In the genomic region with DNA sequence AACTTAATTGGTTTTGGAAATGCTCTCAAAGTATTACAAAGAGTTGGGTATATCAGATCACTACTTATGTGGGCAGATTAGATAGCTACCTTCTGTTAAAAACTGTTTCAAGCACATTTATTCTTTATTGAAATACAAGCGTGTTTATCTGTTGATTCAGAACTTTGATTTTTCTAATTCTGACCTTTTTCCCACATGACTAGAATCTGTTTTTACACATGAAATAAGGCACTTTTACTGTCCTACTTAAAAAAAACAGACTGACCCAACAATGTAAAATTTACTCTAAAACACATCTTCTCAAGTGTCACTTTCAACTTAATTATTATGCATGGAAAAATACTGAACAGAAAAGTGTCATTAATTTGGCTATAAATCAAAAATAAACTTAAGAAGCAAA, we compare ENCODE assay signal across 22 cellular contexts. TPM values are rescaled to one million over a fixed set of nuclear protein-coding genes. Genes with fewer than 3 reads are reported as not detected.
DNase-seq lines count a peak whose midpoint lies in the region; FAIRE-seq and TF ChIP-seq lines count a peak whose summit lies in the region.
"Had no signal": no experiment of that assay in that cellular context is flagged by ENCODE, and none has a peak within 500 bp of the region (broad histone marks: within the 10 kb centered on the region; RNA-seq: fewer than 3 reads in every experiment).

No MANE protein-coding gene starts in this region.

- H3K36me3 Mint-ChIP-seq in astrocyte (ENCODE audit: low read depth, unreplicated experiment) (peaks cover 2% of the 10 kb centered on the region), type B pancreatic cell (no peaks in the 10 kb centered on the region)
- H3K36me3 Mint-ChIP-seq: CD4-positive, CD25-positive, alpha-beta regulatory T cell had no signal

- no peak overlapping the region for H2AFZ ChIP-seq in OCI-LY1 (ENCODE audit: low read length)
- H2AFZ ChIP-seq in astrocyte (ENCODE audit: low read depth, low read length) = no peak overlapping the region

- no peak overlapping the region for H3K4me3 ChIP-seq in OCI-LY1 (ENCODE audit: low read depth, low read length, poor library complexity, severe bottlenecking)
- no peak overlapping the region for H3K4me3 ChIP-seq in astrocyte (ENCODE audit: insufficient read depth, low read depth, low read length)
- H3K4me3 ChIP-seq in iPS-20b (ENCODE audit: low read length) = peak overlapping the region; percentile 71
- no peak overlapping the region for H3K4me3 ChIP-seq in breast epithelium
- H3K4me3 ChIP-seq: Peyer's patch had no signal

- intact Hi-C loops in breast epithelium (cut with DNase I; ENCODE audit: low total_unique reads) = no loop called here

- H4K20me1 ChIP-seq in OCI-LY1 (ENCODE audit: insufficient read depth, low read length) = no peaks in the 10 kb centered on the region
- peaks cover 22% of the 10 kb centered on the region for H4K20me1 ChIP-seq in astrocyte (ENCODE audit: insufficient read depth, low read length)

- H3K4me2 ChIP-seq in OCI-LY1 (ENCODE audit: low read length) (peak overlapping the region; percentile 34; the same call in 1 of the 2 replicates), astrocyte (ENCODE audit: low read length) (no peak overlapping the region)

- no peak overlapping the region for H3K9ac ChIP-seq in OCI-LY1 (ENCODE audit: low read length)
- no peak overlapping the region for H3K9ac ChIP-seq in astrocyte (ENCODE audit: low read length)
- H3K9ac ChIP-seq in iPS-20b (ENCODE audit: low read depth, low read length) = peak overlapping the region; percentile 68; the same call in 1 of the 2 replicates

- H3K27ac Mint-ChIP-seq in astrocyte (ENCODE audit: unreplicated experiment) (no peak overlapping the region), type B pancreatic cell (no peak overlapping the region)
- H3K27ac Mint-ChIP-seq: CD4-positive, CD25-positive, alpha-beta regulatory T cell; HFFc6 had no signal

- FAIRE-seq in H54 (lab: Jason Lieb, UNC) (peak; percentile 95), astrocyte (lab: Jason Lieb, UNC) (no peak)
- FAIRE-seq: GM12891, HepG2 had no signal

- peaks cover 35% of the 10 kb centered on the region for H3K4me1 Mint-ChIP-seq in astrocyte (ENCODE audit: low read depth, unreplicated experiment)
- peaks cover 15% of the 10 kb centered on the region for H3K4me1 Mint-ChIP-seq in type B pancreatic cell (ENCODE audit: unreplicated experiment)

- no peaks in the 10 kb centered on the region for H3K27me3 ChIP-seq in OCI-LY1 (ENCODE audit: insufficient read depth, low read length)
- H3K27me3 ChIP-seq in astrocyte (ENCODE audit: insufficient read depth, low read length) = peaks cover 49% of the 10 kb centered on the region
- H3K27me3 ChIP-seq in iPS-20b (ENCODE audit: insufficient read depth, low read length) = peaks cover 22% of the 10 kb centered on the region
- peaks cover 0 to 14% of the 10 kb centered on the region in 2 donors for H3K27me3 ChIP-seq in breast epithelium
- H3K27me3 ChIP-seq: Peyer's patch had no signal

- H3K9me3 Mint-ChIP-seq in astrocyte (ENCODE audit: unreplicated experiment) (no peaks in the 10 kb centered on the region), type B pancreatic cell (no peaks in the 10 kb centered on the region)
- H3K9me3 Mint-ChIP-seq: HFFc6 had no signal

- H3K79me2 ChIP-seq in OCI-LY1 (ENCODE audit: insufficient read depth, low read length) = peaks cover 4% of the 10 kb centered on the region; the same call in 1 of the 2 replicates
- H3K79me2 ChIP-seq in astrocyte (ENCODE audit: insufficient read depth, low read length) = no peaks in the 10 kb centered on the region

- TF ChIP-seq CTCF in OCI-LY1 (IDR thresholded peaks at IDR 0.05; ENCODE audit: low read length) = no peak
- no peak for TF ChIP-seq CTCF in astrocyte (IDR thresholded peaks at IDR 0.05; ENCODE audit: insufficient read depth, low read depth, low read length)
- no peak for TF ChIP-seq CTCF in breast epithelium (IDR thresholded peaks at IDR 0.05)
- TF ChIP-seq CTCF in type B pancreatic cell (conservative IDR thresholded peaks at IDR 0.05) = no peak

- H3F3A ChIP-seq in OCI-LY1 (ENCODE audit: insufficient read depth, low read length) = no peaks in the 10 kb centered on the region; the same call in 1 of the 2 replicates

- H3K4me3 Mint-ChIP-seq in astrocyte (ENCODE audit: unreplicated experiment) = peak overlapping the region; percentile 67
- no peak overlapping the region for H3K4me3 Mint-ChIP-seq in type B pancreatic cell
- H3K4me3 Mint-ChIP-seq: CD4-positive, CD25-positive, alpha-beta regulatory T cell; HFFc6 had no signal

- H3K27me3 Mint-ChIP-seq in astrocyte (ENCODE audit: low read depth, unreplicated experiment) (no peaks in the 10 kb centered on the region), type B pancreatic cell (peaks cover 47% of the 10 kb centered on the region)

- TF ChIP-seq POLR2A in H54 (IDR thresholded peaks at IDR 0.05; ENCODE audit: low read depth, low read length) (no peak), breast epithelium (IDR thresholded peaks at IDR 0.05) (no peak)

- peaks cover 68% of the 10 kb centered on the region for H3K4me1 ChIP-seq in OCI-LY1 (ENCODE audit: insufficient read depth, low read length, severe bottlenecking)
- H3K4me1 ChIP-seq in astrocyte (ENCODE audit: insufficient read depth, low read length) = peaks cover 11% of the 10 kb centered on the region
- H3K4me1 ChIP-seq in iPS-20b (ENCODE audit: insufficient read depth, low read length) = peaks cover 71% of the 10 kb centered on the region; the same call in 1 of the 2 replicates
- H3K4me1 ChIP-seq in breast epithelium = no peaks in the 10 kb centered on the region

- no peaks in the 10 kb centered on the region for H3K9me2 ChIP-seq in OCI-LY1 (ENCODE audit: low read depth, low read length)

- H3K9me3 ChIP-seq in OCI-LY1 (ENCODE audit: low read length) (no peaks in the 10 kb centered on the region), astrocyte (ENCODE audit: insufficient read depth, low read depth, low read length) (no peaks in the 10 kb centered on the region), iPS-20b (ENCODE audit: insufficient read depth, low read depth, low read length) (no peaks in the 10 kb centered on the region), breast epithelium (no peaks in the 10 kb centered on the region)
- H3K9me3 ChIP-seq: Peyer's patch had no signal

- no peak for DNase-seq in H54 (ENCODE audit: insufficient read length, low spot score)
- DNase-seq in astrocyte (ENCODE audit: low read depth) = no peak
- DNase-seq in breast epithelium (ENCODE audit: low spot score in 2 of 2) = no peak
- no peak for DNase-seq in SW 1271 (lab: John Stamatoyannopoulos, UW)
- DNase-seq in NCI-H2171 (lab: John Stamatoyannopoulos, UW) = no peak
- no peak for DNase-seq in type B pancreatic cell (ENCODE audit: extremely low spot score, unreplicated experiment)
- DNase-seq: CD4-positive, CD25-positive, alpha-beta regulatory T cell; DMS53; H7; HFFc6; NCI-H1092 treated with DMSO at 0.1 percent for 48 hours; NCI-H1436; NCI-H187; NCI-H2081 treated with DMSO at 0.1 percent for 48 hours; NCI-H345; NCI-H748 treated with DMSO at 0.1 percent for 48 hours; Peyer's patch; SHP77 treated with DMSO at 0.1 percent for 48 hours had no signal

- H3K27ac ChIP-seq in OCI-LY1 (ENCODE audit: low read depth, low read length, poor library complexity, severe bottlenecking) (no peak overlapping the region), astrocyte (ENCODE audit: low read depth, low read length) (no peak overlapping the region), iPS-20b (ENCODE audit: low read length) (no peak overlapping the region), breast epithelium (no peak overlapping the region)
- H3K27ac ChIP-seq: Peyer's patch had no signal

- H3K36me3 ChIP-seq in OCI-LY1 (ENCODE audit: insufficient read depth, low read length) = no peaks in the 10 kb centered on the region
- no peaks in the 10 kb centered on the region for H3K36me3 ChIP-seq in astrocyte (ENCODE audit: insufficient read depth, low read length)
- H3K36me3 ChIP-seq in iPS-20b (ENCODE audit: insufficient read depth, low read depth, low read length) = no peaks in the 10 kb centered on the region
- no peaks in the 10 kb centered on the region for H3K36me3 ChIP-seq in breast epithelium
- H3K36me3 ChIP-seq: Peyer's patch had no signal

RNA-seq across cellular contexts. Expression of gene NR6A1, which starts 4.8 kb away (rescaled TPM):
- 14.5 and 20.8 TPM in 2 replicates for total RNA-seq in astrocyte
- total RNA-seq in breast epithelium = 1 to 10 TPM; 1.3 to 5.3 (median 3.9) TPM
- total RNA-seq in type B pancreatic cell (ENCODE audit: low replicate concordance) = 6.5 and 10.0 TPM in 2 replicates

RNA-seq across cellular contexts. Expression of gene OLFML2A, which starts 10.6 kb away (rescaled TPM):
- total RNA-seq in astrocyte (148 and 179 TPM in 2 replicates), breast epithelium (10 to 100 TPM; 11.4 to 25.2 (median 11.4) TPM), type B pancreatic cell (ENCODE audit: low replicate concordance) (6.3 and 10.8 TPM in 2 replicates)
- total RNA-seq: CD4-positive, CD25-positive, alpha-beta regulatory T cell had no signal
